In the genomic region with DNA sequence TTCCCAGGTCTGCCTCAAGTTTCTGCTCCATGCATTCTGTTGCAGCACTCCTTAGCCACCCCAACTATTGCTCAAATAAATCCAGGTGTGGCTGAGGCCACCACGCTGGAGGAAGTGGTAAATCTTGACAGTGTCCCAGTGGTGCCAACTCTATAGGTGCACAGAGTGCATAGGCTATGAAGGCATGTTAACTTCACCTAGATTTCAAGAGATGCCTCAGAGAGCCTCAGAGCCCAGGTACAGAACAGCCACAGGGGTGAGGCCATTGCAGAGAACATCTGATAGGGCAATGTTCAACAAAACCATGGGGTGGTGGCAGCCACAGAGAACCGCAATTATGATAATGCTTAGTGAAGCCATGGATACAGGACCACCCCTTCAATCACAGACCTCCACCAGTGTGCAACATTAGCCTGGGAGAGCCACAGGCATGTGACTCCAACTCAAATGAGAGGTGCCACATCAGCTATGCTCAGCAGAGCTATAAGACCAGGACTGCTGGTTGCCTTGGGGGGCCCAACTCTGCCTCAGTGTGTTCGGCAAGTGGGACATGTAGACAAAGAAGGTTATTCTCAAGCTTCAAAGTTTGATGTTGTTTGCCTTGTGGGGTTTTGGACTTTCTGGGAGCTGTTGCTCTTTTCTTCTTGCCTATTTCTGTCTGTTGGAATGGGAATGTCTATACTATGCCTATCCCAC, we compare ENCODE assay signal across 38 cellular contexts.
"Had no signal": no experiment of that assay in that cellular context is flagged by ENCODE, and none has a peak within 500 bp of the region (broad histone marks: within the 10 kb centered on the region; RNA-seq: fewer than 3 reads in every experiment).

No MANE protein-coding gene starts in this region.

- DNase-seq: activated B cell treated with CpG ODN at 0.5 μM for 24 hours; activated CD4-positive, alpha-beta memory T cell treated with anti-CD3 and anti-CD28 coated beads for 36 hours; activated CD4-positive, alpha-beta T cell treated with anti-CD3 and anti-CD28 coated beads for 4 hours; activated CD4-positive, alpha-beta T cell treated with anti-CD3 and anti-CD28 coated beads, Interleukin-2, amount 10 ng/mL, durations not matched to agents 24 days and 14 days; activated CD4-positive, alpha-beta T cell treated with anti-CD3 and anti-CD28 coated beads, Interleukin-2, amount 50 U/mL, for 1 hour; activated CD4-positive, alpha-beta T cell treated with anti-CD3 and anti-CD28 coated beads, Interleukin-2, amount 50 U/mL, for 4 hours; activated CD4-positive, CD25-positive, alpha-beta regulatory T cell treated with anti-CD3 and anti-CD28 coated beads, Interleukin-2, amount 50 U/mL, for 72 hours; activated CD8-positive, alpha-beta memory T cell treated with anti-CD3 and anti-CD28 coated beads, Interleukin-2, amount 50 U/mL, for 4 hours; activated CD8-positive, alpha-beta T cell treated with anti-CD3 and anti-CD28 coated beads for 36 hours; activated effector memory CD4-positive, alpha-beta T cell treated with anti-CD3 and anti-CD28 coated beads, Interleukin-2, amount 50 U/mL, for 16 hours; activated gamma-delta T cell treated with Interleukin-2 at 50 U/mL for 16 hours; activated naive CD4-positive, alpha-beta T cell; activated naive CD4-positive, alpha-beta T cell treated with anti-CD3 and anti-CD28 coated beads for 36 hours; activated naive CD4-positive, alpha-beta T cell treated with anti-CD3 and anti-CD28 coated beads, Interleukin-2, amount 50 U/mL, for 16 hours; activated naive CD8-positive, alpha-beta T cell treated with anti-CD3 and anti-CD28 coated beads for 36 hours; activated T-cell treated with anti-CD3 and anti-CD28 coated beads for 4 hours; activated T-cell treated with anti-CD3 and anti-CD28 coated beads, Interleukin-2, amount 50 U/mL, for 1 hour; activated T-cell treated with anti-CD3 and anti-CD28 coated beads, Interleukin-2, amount 50 U/mL, for 4 hours; activated T-cell treated with anti-CD3 and anti-CD28 coated beads, Interleukin-2, amount 50 U/mL, for 72 hours; adrenal gland; amniotic stem cell; aorta; body of pancreas; brain microvascular endothelial cell; central memory CD4-positive, alpha-beta T cell; T-helper 1 cell; T-helper 2 cell; T-helper 9 cell had no signal

- FAIRE-seq: astrocyte, TTC549 had no signal

- H3K27me3 ChIP-seq: adrenal gland, body of pancreas, brain microvascular endothelial cell, breast epithelium, cardiac muscle cell had no signal

- H3K4me1 ChIP-seq: adrenal gland, body of pancreas, breast epithelium had no signal

- H3K27ac ChIP-seq: adrenal gland, body of pancreas, brain microvascular endothelial cell, breast epithelium, cardiac muscle cell, VCaP had no signal

- H3K27me3 Mint-ChIP-seq: activated B cell treated with CpG ODN at 0.5 μM for 24 hours; activated CD4-positive, alpha-beta memory T cell treated with anti-CD3 and anti-CD28 coated beads for 36 hours; activated CD4-positive, alpha-beta T cell treated with anti-CD3 and anti-CD28 coated beads, Interleukin-2, amount 10 ng/mL, durations not matched to agents 24 days and 14 days; activated T-helper 17 cell treated with anti-CD3 and anti-CD28 coated beads, Interleukin-2, amount 50 U/mL, for 72 hours had no signal

- H3K4me1 Mint-ChIP-seq: activated B cell treated with CpG ODN at 0.5 μM for 24 hours; activated CD4-positive, alpha-beta T cell treated with anti-CD3 and anti-CD28 coated beads, Interleukin-2, amount 10 ng/mL, durations not matched to agents 24 days and 14 days; activated naive CD8-positive, alpha-beta T cell treated with anti-CD3 and anti-CD28 coated beads for 36 hours; activated T-helper 17 cell treated with anti-CD3 and anti-CD28 coated beads, Interleukin-2, amount 50 U/mL, for 72 hours had no signal

- H3K9me3 Mint-ChIP-seq: activated CD4-positive, alpha-beta T cell treated with anti-CD3 and anti-CD28 coated beads, Interleukin-2, amount 10 ng/mL, durations not matched to agents 24 days and 14 days; T-helper 1 cell treated with Interleukin-12 subunit alpha and Interleukin-12 subunit beta and Interleukin-4 antibody, amounts not matched to agents 30 μg/mL and 1 μg/mL, for 36 hours had no signal

- H3K4me3 ChIP-seq: adrenal gland, body of pancreas, breast epithelium, cardiac muscle cell had no signal

- H3K9me3 ChIP-seq: adrenal gland, body of pancreas, breast epithelium had no signal

- H3K4me3 Mint-ChIP-seq: activated B cell treated with CpG ODN at 0.5 μM for 24 hours; activated CD4-positive, alpha-beta memory T cell treated with anti-CD3 and anti-CD28 coated beads for 36 hours; activated CD4-positive, alpha-beta T cell treated with anti-CD3 and anti-CD28 coated beads, Interleukin-2, amount 10 ng/mL, durations not matched to agents 24 days and 14 days; activated CD8-positive, alpha-beta T cell treated with anti-CD3 and anti-CD28 coated beads for 36 hours; activated naive CD4-positive, alpha-beta T cell treated with anti-CD3 and anti-CD28 coated beads for 36 hours; activated naive CD8-positive, alpha-beta T cell treated with anti-CD3 and anti-CD28 coated beads for 36 hours; activated T-cell treated with anti-CD3 and anti-CD28 coated beads, Interleukin-2, amount 50 U/mL, for 4 hours; activated T-cell treated with anti-CD3 and anti-CD28 coated beads, Interleukin-2, amount 50 U/mL, for 72 hours; activated T-helper 1 cell treated with anti-CD3 and anti-CD28 coated beads, Interleukin-12 subunit alpha, Interleukin-12 subunit beta, Interleukin-2, Interleukin-4 antibody, amounts not matched to agents 30 ng/mL and 10 ng/mL and 1 ng/mL, durations not matched to agents 14 hours and 24 hours and 36 hours; activated T-helper 17 cell treated with anti-CD3 and anti-CD28 coated beads, Interleukin-2, amount 50 U/mL, for 72 hours; T-helper 1 cell treated with Interleukin-12 subunit alpha and Interleukin-12 subunit beta and Interleukin-4 antibody, amounts not matched to agents 30 μg/mL and 1 μg/mL, for 36 hours; T-helper 2 cell treated with Interferon-gamma antibody and Interleukin-4, amounts not matched to agents 5 μg/mL and 100 μg/mL, for 36 hours had no signal

- H3K36me3 Mint-ChIP-seq: activated CD4-positive, alpha-beta memory T cell treated with anti-CD3 and anti-CD28 coated beads for 36 hours; activated naive CD4-positive, alpha-beta T cell treated with anti-CD3 and anti-CD28 coated beads, Interleukin-2, amount 50 U/mL, for 72 hours had no signal

- H3K27ac Mint-ChIP-seq: activated B cell treated with CpG ODN at 0.5 μM for 24 hours; activated CD4-positive, alpha-beta memory T cell treated with anti-CD3 and anti-CD28 coated beads for 36 hours; activated CD4-positive, alpha-beta T cell treated with anti-CD3 and anti-CD28 coated beads, Interleukin-2, amount 10 ng/mL, durations not matched to agents 24 days and 14 days; activated CD8-positive, alpha-beta T cell treated with anti-CD3 and anti-CD28 coated beads for 36 hours; activated naive CD4-positive, alpha-beta T cell treated with anti-CD3 and anti-CD28 coated beads for 36 hours; activated naive CD4-positive, alpha-beta T cell treated with anti-CD3 and anti-CD28 coated beads, Interleukin-2, amount 50 U/mL, for 72 hours; activated naive CD8-positive, alpha-beta T cell treated with anti-CD3 and anti-CD28 coated beads for 36 hours; activated T-cell treated with anti-CD3 and anti-CD28 coated beads, Interleukin-2, amount 50 U/mL, for 72 hours; activated T-helper 1 cell treated with anti-CD3 and anti-CD28 coated beads, Interleukin-12 subunit alpha, Interleukin-12 subunit beta, Interleukin-2, Interleukin-4 antibody, amounts not matched to agents 30 ng/mL and 10 ng/mL and 1 ng/mL, durations not matched to agents 14 hours and 24 hours and 36 hours; activated T-helper 17 cell treated with anti-CD3 and anti-CD28 coated beads, Interleukin-2, amount 50 U/mL, for 72 hours; T-helper 1 cell treated with Interleukin-12 subunit alpha and Interleukin-12 subunit beta and Interleukin-4 antibody, amounts not matched to agents 30 μg/mL and 1 μg/mL, for 36 hours; T-helper 2 cell treated with Interferon-gamma antibody and Interleukin-4, amounts not matched to agents 5 μg/mL and 100 μg/mL, for 36 hours had no signal

- H3K36me3 ChIP-seq: adrenal gland, brain microvascular endothelial cell, breast epithelium, cardiac muscle cell had no signal

- ATAC-seq: activated CD8-positive, alpha-beta T cell treated with anti-CD3 and anti-CD28 coated beads for 36 hours; activated naive CD4-positive, alpha-beta T cell treated with anti-CD3 and anti-CD28 coated beads, Interleukin-2, amount 50 U/mL, for 72 hours; activated T-cell treated with anti-CD3 and anti-CD28 coated beads, Interleukin-2, amount 50 U/mL, for 4 hours; activated T-cell treated with anti-CD3 and anti-CD28 coated beads, Interleukin-2, amount 50 U/mL, for 72 hours; activated T-helper 17 cell treated with anti-CD3 and anti-CD28 coated beads, Interleukin-2, amount 50 U/mL, for 72 hours; body of pancreas had no signal
